ENCODE assay signal across 23 cellular contexts in genomic region chr5:36017004-36017403, GRCh38. TPM values are rescaled to one million over a fixed set of nuclear protein-coding genes. Genes with fewer than 3 reads are reported as not detected.
DNase-seq lines count a peak whose midpoint lies in the region; ATAC-seq and TF ChIP-seq lines count a peak whose summit lies in the region.
"Had no signal": no experiment of that assay in that cellular context is flagged by ENCODE, and none has a peak within 500 bp of the region (broad histone marks: within the 10 kb centered on the region; RNA-seq: fewer than 3 reads in every experiment).

No MANE protein-coding gene starts in this region.

- H3K4me2 ChIP-seq in hepatocyte = no peak overlapping the region
- H3K4me2 ChIP-seq: BLaER1, GM23338 had no signal

- H3K4me1 ChIP-seq in right atrium auricular region = no peaks in the 10 kb centered on the region
- peaks cover 7% of the 10 kb centered on the region for H3K4me1 ChIP-seq in hepatocyte (ENCODE audit: insufficient read depth)
- H3K4me1 ChIP-seq in skeletal muscle tissue (ENCODE audit: control insufficient read depth in 3 of 3, insufficient read depth in 3 of 3, low read length in 3 of 3) = peaks cover 5 to 11% (median 10%) of the 10 kb centered on the region in 3 donors
- H3K4me1 ChIP-seq: BLaER1, HAP-1, Peyer's patch had no signal

- TF ChIP-seq CTCF in right atrium auricular region (IDR thresholded peaks at IDR 0.05) (no peak), hepatocyte (IDR thresholded peaks at IDR 0.05; ENCODE audit: poor library complexity) (no peak)

- H3K9me3 ChIP-seq in right atrium auricular region = peaks cover 0 to 8% of the 10 kb centered on the region in 2 donors
- no peaks in the 10 kb centered on the region for H3K9me3 ChIP-seq in hepatocyte (ENCODE audit: low read depth)
- peaks cover 0 to 7% (median 2%) of the 10 kb centered on the region in 3 donors for H3K9me3 ChIP-seq in skeletal muscle tissue (ENCODE audit: control insufficient read depth in 3 of 3, low read length in 3 of 3)

- H3K9ac ChIP-seq in skeletal muscle tissue (ENCODE audit: low read depth in 1 of 3, low read length in 3 of 3) = no peak overlapping the region
- H3K9ac ChIP-seq: BLaER1 had no signal

- peak; percentile 75 for ATAC-seq in Right ventricle myocardium superior (ENCODE audit: poor library complexity)
- ATAC-seq: GM23338 had no signal

- WGBS in hepatocyte (ENCODE audit: low lambda C conversion rate, missing lambda C conversion rate) = 84% methylated on average over 1 of the region's 1 CpG

- DNase-seq in Right ventricle myocardium superior = no peak
- no peak for DNase-seq in right atrium auricular region (ENCODE audit: low spot score)
- no peak for DNase-seq in hepatocyte (ENCODE audit: low spot score)
- peak; percentile 26 for DNase-seq in myocyte (ENCODE audit: low read depth)
- no peak for DNase-seq in activated T-cell treated with anti-CD3 and anti-CD28 coated beads for 4 hours
- no peak for DNase-seq in OCI-M2 (lab: John Stamatoyannopoulos, UW; ENCODE audit: unreplicated experiment)
- no peak for DNase-seq in HuH-7 (ENCODE audit: low spot score)
- DNase-seq: CD4-positive, CD25-positive, alpha-beta regulatory T cell; HFFc6; IMR-90; KG1; MM.1S; NCI-H2029; NCI-H446; NCI-H524 treated with DMSO at 0.1 percent for 48 hours; NCI-H82 had no signal

- H3K79me2 ChIP-seq in hepatocyte = no peaks in the 10 kb centered on the region

- no peaks in the 10 kb centered on the region for H3K9me2 ChIP-seq in hepatocyte (replicated peaks; ENCODE audit: insufficient read depth)

- intact Hi-C loops in Right ventricle myocardium superior (cut with DNase I) = no loop called here

- H2AFZ ChIP-seq in hepatocyte = no peak overlapping the region
- H2AFZ ChIP-seq: GM23338 had no signal

- H3K36me3 ChIP-seq in right atrium auricular region (no peaks in the 10 kb centered on the region), hepatocyte (replicated peaks; ENCODE audit: insufficient read depth, low read depth) (no peaks in the 10 kb centered on the region), skeletal muscle tissue (ENCODE audit: control insufficient read depth in 3 of 3, insufficient read depth in 3 of 3, low read length in 3 of 3) (no peaks in the 10 kb centered on the region)
- H3K36me3 ChIP-seq: HAP-1, Peyer's patch had no signal

- no peaks in the 10 kb centered on the region for H3K27me3 ChIP-seq in right atrium auricular region
- H3K27me3 ChIP-seq in hepatocyte = no peaks in the 10 kb centered on the region
- no peaks in the 10 kb centered on the region for H3K27me3 ChIP-seq in skeletal muscle tissue (ENCODE audit: control insufficient read depth in 3 of 3, insufficient read depth in 3 of 3, low read length in 3 of 3)
- H3K27me3 ChIP-seq: BLaER1, Peyer's patch had no signal

- H3K27ac ChIP-seq in right atrium auricular region (no peak overlapping the region), hepatocyte (peak overlapping the region; percentile 62), skeletal muscle tissue (ENCODE audit: low read depth, low read length) (peak overlapping the region; percentile 52)
- H3K27ac ChIP-seq: BLaER1 had no signal

- no peaks in the 10 kb centered on the region for H4K20me1 ChIP-seq in hepatocyte (ENCODE audit: insufficient read depth, poor library complexity, severe bottlenecking)
- H4K20me1 ChIP-seq: BLaER1 had no signal

- H3K4me3 ChIP-seq in right atrium auricular region = no peak overlapping the region
- H3K4me3 ChIP-seq in hepatocyte = no peak overlapping the region
- H3K4me3 ChIP-seq in skeletal muscle tissue (ENCODE audit: low read length in 3 of 3) = no peak overlapping the region
- H3K4me3 ChIP-seq: BLaER1, GM23338, HAP-1, Peyer's patch had no signal

RNA-seq across cellular contexts. Expression of gene UGT3A1, which starts 25.8 kb away (rescaled TPM):
- total RNA-seq in Right ventricle myocardium superior (not detected), right atrium auricular region (not detected), hepatocyte (35.4 and 45.1 TPM in 2 replicates), myocyte (not detected in 2 replicates), skeletal muscle tissue (12.5 TPM)
- 27.9 and 29.2 TPM in 2 replicates for polyA plus RNA-seq in hepatocyte
- polyA plus RNA-seq in myocyte (2012) = not detected
- total RNA-seq: CD4-positive, CD25-positive, alpha-beta regulatory T cell; HFFc6; IMR-90; OCI-LY7 had no signal
- polyA plus RNA-seq: AG04450; CD4-positive, CD25-positive, alpha-beta regulatory T cell; IMR-90 had no signal

RNA-seq across cellular contexts. Expression of gene UGT3A2, which starts 49.7 kb away (rescaled TPM):
- total RNA-seq in Right ventricle myocardium superior = not detected
- under 1 TPM in 1 of 2 donors, not detected in 1; 0.24 TPM for total RNA-seq in right atrium auricular region
- total RNA-seq in hepatocyte = 3.5 and 4.8 TPM in 2 replicates
- 1.8 and 5.1 TPM in 2 replicates for polyA plus RNA-seq in hepatocyte
- total RNA-seq in myocyte = not detected in 2 replicates
- polyA plus RNA-seq in myocyte (2012) = not detected
- under 0.01 TPM for total RNA-seq in skeletal muscle tissue
- total RNA-seq: CD4-positive, CD25-positive, alpha-beta regulatory T cell; HFFc6; IMR-90; Peyer's patch had no signal
- polyA plus RNA-seq: AG04450, IMR-90 had no signal

Comparison
In these comparisons a context has a peak if more than half of its experiments do, and no peak if none do; other contexts are left out.
1. H3K27ac ChIP-seq: peak in hepatocyte (single experiment) and skeletal muscle tissue (single experiment); none in right atrium auricular region (0 of 2).
2. RNA of gene UGT3A1, which starts 25.8 kb away (total RNA-seq): 35.4 to 45.1 TPM in hepatocyte and 12.5 TPM in skeletal muscle tissue (single experiment); not detected in Right ventricle myocardium superior (single experiment), not detected in right atrium auricular region and not detected in myocyte; every median in the first group is over 10 times any median in the second.